1 cellular context compared by ENCODE assay signal in the genomic region with DNA sequence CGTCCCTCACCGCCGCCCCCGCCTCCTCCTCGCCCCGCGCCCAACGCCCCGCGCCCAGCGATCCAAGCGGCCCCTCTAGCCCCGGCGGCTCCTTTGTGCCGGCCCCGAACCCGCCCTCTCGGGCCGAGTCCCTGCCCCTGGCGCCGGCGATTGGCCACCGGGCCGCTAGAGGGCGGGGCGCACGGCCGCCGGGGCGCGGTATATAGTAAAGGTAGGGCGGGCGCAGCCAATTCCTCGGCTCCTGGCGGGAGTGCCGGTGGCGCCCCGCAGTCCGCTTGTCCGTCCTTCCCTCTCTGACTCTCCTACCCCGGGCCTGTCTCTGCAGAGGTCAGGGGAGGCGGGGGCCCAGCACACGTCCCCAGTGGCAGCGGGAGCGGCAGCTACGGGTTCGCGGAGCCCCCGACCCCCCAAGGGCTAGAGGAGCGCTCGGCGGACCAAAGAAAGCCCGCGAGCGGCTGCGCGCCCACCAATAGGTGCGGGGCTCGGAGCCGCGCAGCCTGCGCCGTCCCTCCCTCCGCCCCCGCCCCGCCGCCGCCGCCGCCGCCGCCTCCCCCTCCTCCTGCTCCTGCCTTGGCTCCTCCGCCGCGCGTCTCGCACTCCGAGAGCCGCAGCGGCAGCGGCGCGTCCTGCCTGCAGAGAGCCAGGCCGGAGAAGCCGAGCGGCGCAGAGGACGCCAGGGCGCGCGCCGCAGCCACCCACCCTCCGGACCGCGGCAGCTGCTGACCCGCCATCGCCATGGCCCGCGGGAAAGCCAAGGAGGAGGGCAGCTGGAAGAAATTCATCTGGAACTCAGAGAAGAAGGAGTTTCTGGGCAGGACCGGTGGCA.
TF ChIP-seq lines count a peak whose summit lies in the region.

A gene (plus strand): TSS at position 596 of the 826 bp plus-strand sequence. CDS start 140 bp downstream, at position 736.

TF ChIP-seq in K562, 482 proteins besides CTCF, POLR2A, EP300 and RAD21 (continued from another document and continues in another):
- TF ChIP-seq SIN3A (IDR thresholded peaks at IDR 0.05; ENCODE audit: borderline replicate concordance in 2 of 2, control insufficient read depth in 1 of 2, low read depth in 2 of 2, low read length in 2 of 2) (0 out of 4 replicates have a peak, but pooled peaks of 1 of the 2 experiments have one; percentile 43), RAD51 (IDR thresholded peaks at IDR 0.05; ENCODE audit: borderline replicate concordance, low read depth) (no peak), ARID1B (IDR thresholded peaks at IDR 0.05) (no peak), SNRNP70 (optimal IDR thresholded peaks at IDR 0.05; ENCODE audit: low read depth, low read length) (no peak), NONO (IDR thresholded peaks at IDR 0.05; ENCODE audit: low read depth in 2 of 2, low read length in 1 of 2) (peak in 1 of 2 experiments; percentile 83; a peak in 2 of 4 replicates), TCFL5 (CRISPR knock-in tag; conservative IDR thresholded peaks at IDR 0.05) (no peak), KLF1 (tag; IDR thresholded peaks at IDR 0.05) (no peak), CC2D1A (IDR thresholded peaks at IDR 0.05) (0 out of 2 replicates have a peak, but pooled peaks have one; percentile 42), ZNF239 (CRISPR knock-in tag; IDR thresholded peaks at IDR 0.05) (no peak), MIER1 (IDR thresholded peaks at IDR 0.05; ENCODE audit: low read depth) (no peak), POLR2G (IDR thresholded peaks at IDR 0.05; ENCODE audit: low read depth, low read length) (peak; percentile 96), POLR2AphosphoS2 (IDR thresholded peaks at IDR 0.05; ENCODE audit: low read length) (no peak), KDM1A (IDR thresholded peaks at IDR 0.05) (no peak), ZNF699 (CRISPR knock-in tag; IDR thresholded peaks at IDR 0.05; ENCODE audit: insufficient replicate concordance) (no peak), NFXL1 (CRISPR knock-in tag; IDR thresholded peaks at IDR 0.05) (no peak), CBX8 (IDR thresholded peaks at IDR 0.05; ENCODE audit: borderline replicate concordance, extremely low read depth, low read depth, low read length, poor library complexity, severe bottlenecking) (no peak), FOXM1 (IDR thresholded peaks at IDR 0.05; ENCODE audit: low read depth) (no peak), FOXM1 (CRISPR knock-in tag; IDR thresholded peaks at IDR 0.05; ENCODE audit: low read depth) (0 out of 2 replicates have a peak, but pooled peaks have one; percentile 42), PHF8 (IDR thresholded peaks at IDR 0.05; ENCODE audit: borderline replicate concordance, low read length) (peak; percentile 79; the same call in 1 of the 2 replicates), RB1 (IDR thresholded peaks at IDR 0.05; ENCODE audit: low read depth) (peak; percentile 72), PHF20 (IDR thresholded peaks at IDR 0.05; ENCODE audit: partially characterized antibody) (peak; percentile 26), SUPT5H (IDR thresholded peaks at IDR 0.05) (peak; percentile 63), NELFE (IDR thresholded peaks at IDR 0.05; ENCODE audit: insufficient read depth, insufficient read length) (peak; percentile 22), ZNF217 (CRISPR knock-in tag; IDR thresholded peaks at IDR 0.05) (no peak), ZKSCAN1 (IDR thresholded peaks at IDR 0.05; ENCODE audit: low read depth, low read length) (0 out of 2 replicates have a peak, but pooled peaks have one; percentile 55), ZNF263 (CRISPR knock-in tag; IDR thresholded peaks at IDR 0.05; ENCODE audit: borderline replicate concordance) (peak; percentile 98), THRAP3 (IDR thresholded peaks at IDR 0.05; ENCODE audit: borderline replicate concordance) (no peak), TSC22D4 (tag; IDR thresholded peaks at IDR 0.05) (no peak), MAFK (IDR thresholded peaks at IDR 0.05; ENCODE audit: low read length) (no peak), ZNF316 (IDR thresholded peaks at IDR 0.05) (peak; percentile 77), ZNF134 (CRISPR knock-in tag; conservative IDR thresholded peaks at IDR 0.05) (no peak), RCOR1 (IDR thresholded peaks at IDR 0.05; ENCODE audit: borderline replicate concordance in 1 of 2, low read depth in 2 of 2, low read length in 2 of 2) (0 out of 4 replicates have a peak, but pooled peaks of 1 of the 2 experiments have one; percentile 20), TFAM (CRISPR knock-in tag; conservative IDR thresholded peaks at IDR 0.05) (no peak), SRSF1 (IDR thresholded peaks at IDR 0.05; ENCODE audit: low read depth, low read length) (no peak), HDGF (IDR thresholded peaks at IDR 0.05) (no peak), FIP1L1 (IDR thresholded peaks at IDR 0.05; ENCODE audit: low read depth, low read length, poor library complexity, severe bottlenecking) (peak; percentile 55)
- TF ChIP-seq, protein P1, sequence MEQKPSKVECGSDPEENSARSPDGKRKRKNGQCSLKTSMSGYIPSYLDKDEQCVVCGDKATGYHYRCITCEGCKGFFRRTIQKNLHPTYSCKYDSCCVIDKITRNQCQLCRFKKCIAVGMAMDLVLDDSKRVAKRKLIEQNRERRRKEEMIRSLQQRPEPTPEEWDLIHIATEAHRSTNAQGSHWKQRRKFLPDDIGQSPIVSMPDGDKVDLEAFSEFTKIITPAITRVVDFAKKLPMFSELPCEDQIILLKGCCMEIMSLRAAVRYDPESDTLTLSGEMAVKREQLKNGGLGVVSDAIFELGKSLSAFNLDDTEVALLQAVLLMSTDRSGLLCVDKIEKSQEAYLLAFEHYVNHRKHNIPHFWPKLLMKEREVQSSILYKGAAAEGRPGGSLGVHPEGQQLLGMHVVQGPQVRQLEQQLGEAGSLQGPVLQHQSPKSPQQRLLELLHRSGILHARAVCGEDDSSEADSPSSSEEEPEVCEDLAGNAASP (IDR thresholded peaks at IDR 0.05): no peak
- TF ChIP-seq, protein P2, sequence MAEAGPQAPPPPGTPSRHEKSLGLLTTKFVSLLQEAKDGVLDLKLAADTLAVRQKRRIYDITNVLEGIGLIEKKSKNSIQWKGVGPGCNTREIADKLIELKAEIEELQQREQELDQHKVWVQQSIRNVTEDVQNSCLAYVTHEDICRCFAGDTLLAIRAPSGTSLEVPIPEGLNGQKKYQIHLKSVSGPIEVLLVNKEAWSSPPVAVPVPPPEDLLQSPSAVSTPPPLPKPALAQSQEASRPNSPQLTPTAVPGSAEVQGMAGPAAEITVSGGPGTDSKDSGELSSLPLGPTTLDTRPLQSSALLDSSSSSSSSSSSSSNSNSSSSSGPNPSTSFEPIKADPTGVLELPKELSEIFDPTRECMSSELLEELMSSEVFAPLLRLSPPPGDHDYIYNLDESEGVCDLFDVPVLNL (CRISPR knock-in tag; IDR thresholded peaks at IDR 0.05; ENCODE audit: low read depth): no peak
- TF ChIP-seq, protein P3, sequence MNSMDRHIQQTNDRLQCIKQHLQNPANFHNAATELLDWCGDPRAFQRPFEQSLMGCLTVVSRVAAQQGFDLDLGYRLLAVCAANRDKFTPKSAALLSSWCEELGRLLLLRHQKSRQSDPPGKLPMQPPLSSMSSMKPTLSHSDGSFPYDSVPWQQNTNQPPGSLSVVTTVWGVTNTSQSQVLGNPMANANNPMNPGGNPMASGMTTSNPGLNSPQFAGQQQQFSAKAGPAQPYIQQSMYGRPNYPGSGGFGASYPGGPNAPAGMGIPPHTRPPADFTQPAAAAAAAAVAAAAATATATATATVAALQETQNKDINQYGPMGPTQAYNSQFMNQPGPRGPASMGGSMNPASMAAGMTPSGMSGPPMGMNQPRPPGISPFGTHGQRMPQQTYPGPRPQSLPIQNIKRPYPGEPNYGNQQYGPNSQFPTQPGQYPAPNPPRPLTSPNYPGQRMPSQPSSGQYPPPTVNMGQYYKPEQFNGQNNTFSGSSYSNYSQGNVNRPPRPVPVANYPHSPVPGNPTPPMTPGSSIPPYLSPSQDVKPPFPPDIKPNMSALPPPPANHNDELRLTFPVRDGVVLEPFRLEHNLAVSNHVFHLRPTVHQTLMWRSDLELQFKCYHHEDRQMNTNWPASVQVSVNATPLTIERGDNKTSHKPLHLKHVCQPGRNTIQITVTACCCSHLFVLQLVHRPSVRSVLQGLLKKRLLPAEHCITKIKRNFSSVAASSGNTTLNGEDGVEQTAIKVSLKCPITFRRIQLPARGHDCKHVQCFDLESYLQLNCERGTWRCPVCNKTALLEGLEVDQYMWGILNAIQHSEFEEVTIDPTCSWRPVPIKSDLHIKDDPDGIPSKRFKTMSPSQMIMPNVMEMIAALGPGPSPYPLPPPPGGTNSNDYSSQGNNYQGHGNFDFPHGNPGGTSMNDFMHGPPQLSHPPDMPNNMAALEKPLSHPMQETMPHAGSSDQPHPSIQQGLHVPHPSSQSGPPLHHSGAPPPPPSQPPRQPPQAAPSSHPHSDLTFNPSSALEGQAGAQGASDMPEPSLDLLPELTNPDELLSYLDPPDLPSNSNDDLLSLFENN (IDR thresholded peaks at IDR 0.05; ENCODE audit: low read depth in 2 of 2, low read length in 2 of 2): no peak
- TF ChIP-seq, protein P4, sequence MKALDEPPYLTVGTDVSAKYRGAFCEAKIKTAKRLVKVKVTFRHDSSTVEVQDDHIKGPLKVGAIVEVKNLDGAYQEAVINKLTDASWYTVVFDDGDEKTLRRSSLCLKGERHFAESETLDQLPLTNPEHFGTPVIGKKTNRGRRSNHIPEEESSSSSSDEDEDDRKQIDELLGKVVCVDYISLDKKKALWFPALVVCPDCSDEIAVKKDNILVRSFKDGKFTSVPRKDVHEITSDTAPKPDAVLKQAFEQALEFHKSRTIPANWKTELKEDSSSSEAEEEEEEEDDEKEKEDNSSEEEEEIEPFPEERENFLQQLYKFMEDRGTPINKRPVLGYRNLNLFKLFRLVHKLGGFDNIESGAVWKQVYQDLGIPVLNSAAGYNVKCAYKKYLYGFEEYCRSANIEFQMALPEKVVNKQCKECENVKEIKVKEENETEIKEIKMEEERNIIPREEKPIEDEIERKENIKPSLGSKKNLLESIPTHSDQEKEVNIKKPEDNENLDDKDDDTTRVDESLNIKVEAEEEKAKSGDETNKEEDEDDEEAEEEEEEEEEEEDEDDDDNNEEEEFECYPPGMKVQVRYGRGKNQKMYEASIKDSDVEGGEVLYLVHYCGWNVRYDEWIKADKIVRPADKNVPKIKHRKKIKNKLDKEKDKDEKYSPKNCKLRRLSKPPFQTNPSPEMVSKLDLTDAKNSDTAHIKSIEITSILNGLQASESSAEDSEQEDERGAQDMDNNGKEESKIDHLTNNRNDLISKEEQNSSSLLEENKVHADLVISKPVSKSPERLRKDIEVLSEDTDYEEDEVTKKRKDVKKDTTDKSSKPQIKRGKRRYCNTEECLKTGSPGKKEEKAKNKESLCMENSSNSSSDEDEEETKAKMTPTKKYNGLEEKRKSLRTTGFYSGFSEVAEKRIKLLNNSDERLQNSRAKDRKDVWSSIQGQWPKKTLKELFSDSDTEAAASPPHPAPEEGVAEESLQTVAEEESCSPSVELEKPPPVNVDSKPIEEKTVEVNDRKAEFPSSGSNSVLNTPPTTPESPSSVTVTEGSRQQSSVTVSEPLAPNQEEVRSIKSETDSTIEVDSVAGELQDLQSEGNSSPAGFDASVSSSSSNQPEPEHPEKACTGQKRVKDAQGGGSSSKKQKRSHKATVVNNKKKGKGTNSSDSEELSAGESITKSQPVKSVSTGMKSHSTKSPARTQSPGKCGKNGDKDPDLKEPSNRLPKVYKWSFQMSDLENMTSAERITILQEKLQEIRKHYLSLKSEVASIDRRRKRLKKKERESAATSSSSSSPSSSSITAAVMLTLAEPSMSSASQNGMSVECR (CRISPR knock-in tag; IDR thresholded peaks at IDR 0.05): 0 out of 2 replicates have a peak, but pooled peaks have one; percentile 26
- TF ChIP-seq, protein P5, sequence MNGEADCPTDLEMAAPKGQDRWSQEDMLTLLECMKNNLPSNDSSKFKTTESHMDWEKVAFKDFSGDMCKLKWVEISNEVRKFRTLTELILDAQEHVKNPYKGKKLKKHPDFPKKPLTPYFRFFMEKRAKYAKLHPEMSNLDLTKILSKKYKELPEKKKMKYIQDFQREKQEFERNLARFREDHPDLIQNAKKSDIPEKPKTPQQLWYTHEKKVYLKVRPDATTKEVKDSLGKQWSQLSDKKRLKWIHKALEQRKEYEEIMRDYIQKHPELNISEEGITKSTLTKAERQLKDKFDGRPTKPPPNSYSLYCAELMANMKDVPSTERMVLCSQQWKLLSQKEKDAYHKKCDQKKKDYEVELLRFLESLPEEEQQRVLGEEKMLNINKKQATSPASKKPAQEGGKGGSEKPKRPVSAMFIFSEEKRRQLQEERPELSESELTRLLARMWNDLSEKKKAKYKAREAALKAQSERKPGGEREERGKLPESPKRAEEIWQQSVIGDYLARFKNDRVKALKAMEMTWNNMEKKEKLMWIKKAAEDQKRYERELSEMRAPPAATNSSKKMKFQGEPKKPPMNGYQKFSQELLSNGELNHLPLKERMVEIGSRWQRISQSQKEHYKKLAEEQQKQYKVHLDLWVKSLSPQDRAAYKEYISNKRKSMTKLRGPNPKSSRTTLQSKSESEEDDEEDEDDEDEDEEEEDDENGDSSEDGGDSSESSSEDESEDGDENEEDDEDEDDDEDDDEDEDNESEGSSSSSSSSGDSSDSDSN (IDR thresholded peaks at IDR 0.05; ENCODE audit: borderline replicate concordance in 1 of 2, low read depth in 2 of 2, low read length in 2 of 2): peak; percentile 85 to 89; a peak in 3 of 4 replicates
- TF ChIP-seq, protein P6, sequence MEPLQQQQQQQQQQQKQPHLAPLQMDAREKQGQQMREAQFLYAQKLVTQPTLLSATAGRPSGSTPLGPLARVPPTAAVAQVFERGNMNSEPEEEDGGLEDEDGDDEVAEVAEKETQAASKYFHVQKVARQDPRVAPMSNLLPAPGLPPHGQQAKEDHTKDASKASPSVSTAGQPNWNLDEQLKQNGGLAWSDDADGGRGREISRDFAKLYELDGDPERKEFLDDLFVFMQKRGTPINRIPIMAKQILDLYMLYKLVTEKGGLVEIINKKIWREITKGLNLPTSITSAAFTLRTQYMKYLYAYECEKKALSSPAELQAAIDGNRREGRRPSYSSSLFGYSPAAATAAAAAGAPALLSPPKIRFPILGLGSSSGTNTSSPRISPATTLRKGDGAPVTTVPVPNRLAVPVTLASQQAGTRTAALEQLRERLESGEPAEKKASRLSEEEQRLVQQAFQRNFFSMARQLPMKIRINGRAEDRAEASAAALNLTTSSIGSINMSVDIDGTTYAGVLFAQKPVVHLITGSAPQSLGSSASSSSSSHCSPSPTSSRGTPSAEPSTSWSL (CRISPR knock-in tag; IDR thresholded peaks at IDR 0.05; ENCODE audit: borderline replicate concordance): no peak
- TF ChIP-seq, protein P7, sequence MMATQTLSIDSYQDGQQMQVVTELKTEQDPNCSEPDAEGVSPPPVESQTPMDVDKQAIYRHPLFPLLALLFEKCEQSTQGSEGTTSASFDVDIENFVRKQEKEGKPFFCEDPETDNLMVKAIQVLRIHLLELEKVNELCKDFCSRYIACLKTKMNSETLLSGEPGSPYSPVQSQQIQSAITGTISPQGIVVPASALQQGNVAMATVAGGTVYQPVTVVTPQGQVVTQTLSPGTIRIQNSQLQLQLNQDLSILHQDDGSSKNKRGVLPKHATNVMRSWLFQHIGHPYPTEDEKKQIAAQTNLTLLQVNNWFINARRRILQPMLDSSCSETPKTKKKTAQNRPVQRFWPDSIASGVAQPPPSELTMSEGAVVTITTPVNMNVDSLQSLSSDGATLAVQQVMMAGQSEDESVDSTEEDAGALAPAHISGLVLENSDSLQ (IDR thresholded peaks at IDR 0.05): no peak
